8 cellular contexts compared by ENCODE assay signal in genomic region chr22:26330971-26331625, GRCh38.
DNase-seq lines count a peak whose midpoint lies in the region; ATAC-seq and TF ChIP-seq lines count a peak whose summit lies in the region.

No MANE protein-coding gene starts in this region.

- POLR2A ChIA-PET in IMR-90 (lab: Charles Lee; ENCODE audit: unreplicated experiment): no interaction called here

- H4K5ac ChIP-seq in IMR-90 (ENCODE audit: low read depth, low read length): no peak overlapping the region

- H3K4me3 ChIP-seq in IMR-90 (ENCODE audit: insufficient read depth, low read depth, low read length) (no peak overlapping the region), fibroblast of pulmonary artery (replicated peaks; ENCODE audit: low read depth, low read length) (no peak overlapping the region), neural progenitor cell (no peak overlapping the region), tibial artery (no peak overlapping the region)

- H3K18ac ChIP-seq in IMR-90 (ENCODE audit: low read depth, low read length): no peak overlapping the region

- H3K4me2 ChIP-seq in IMR-90 (ENCODE audit: low read depth, low read length): no peak overlapping the region
- H3K4me2 ChIP-seq in neural progenitor cell: no peak overlapping the region

- H3K4ac ChIP-seq in IMR-90 (ENCODE audit: low read depth, low read length): no peak overlapping the region

- H3K36me3 Mint-ChIP-seq in neural progenitor cell: no peaks in the 10 kb centered on the region

- in situ Hi-C loops in IMR-90 (cut with MboI; ENCODE audit: low sequenced_read_pairs): loop anchor here (25.0 kb wide), 1 partner anchor 869 kb away; no protein-coding TSS in a partner anchor

- H3K27me3 ChIP-seq in IMR-90 (ENCODE audit: control insufficient read depth, insufficient read depth, low read length): peaks cover 5% of the 10 kb centered on the region; the same call in 1 of the 2 replicates
- H3K27me3 ChIP-seq in neural progenitor cell: peaks cover 58% of the 10 kb centered on the region
- H3K27me3 ChIP-seq in tibial artery: peaks cover 0 to 40% of the 10 kb centered on the region in 2 donors

- no peaks in the 10 kb centered on the region for H3F3A ChIP-seq in neural progenitor cell (ENCODE audit: low read depth)

- H2BK20ac ChIP-seq in IMR-90 (ENCODE audit: low read depth, low read length): no peak overlapping the region

- H4K20me1 ChIP-seq in IMR-90 (ENCODE audit: insufficient read depth, low read length) (no peaks in the 10 kb centered on the region), neural progenitor cell (ENCODE audit: low read depth) (no peaks in the 10 kb centered on the region)

- no peak overlapping the region for H3K9ac ChIP-seq in IMR-90 (ENCODE audit: low read depth, low read length)
- H3K9ac ChIP-seq in neural progenitor cell: no peak overlapping the region

- ATAC-seq in IMR-90 (ENCODE audit: low read depth) (peak; percentile 86), GM18519 (IDR thresholded peaks at IDR 0.05; ENCODE audit: low FRiP score, unreplicated experiment) (no peak)

- H2AFZ ChIP-seq in IMR-90 (replicated peaks; ENCODE audit: low read length, poor library complexity) (no peak overlapping the region), neural progenitor cell (replicated peaks) (no peak overlapping the region)

- H3K27ac Mint-ChIP-seq in neural progenitor cell: no peak overlapping the region

- H3K79me2 ChIP-seq in neural progenitor cell (ENCODE audit: low read depth): no peaks in the 10 kb centered on the region

- intact Hi-C loops in IMR-90 (cut with micrococcal nuclease) (loop anchor here (5.0 to 10.0 kb wide), 2 partner anchors 866 to 1129 kb away; no protein-coding TSS in a partner anchor), tibial artery (cut with DNase I; ENCODE audit: low total_unique reads) (no loop called here)

- no peak overlapping the region for H3K56ac ChIP-seq in IMR-90 (ENCODE audit: extremely low read depth, insufficient read depth, low read length)

- no peaks in the 10 kb centered on the region for H3K4me1 Mint-ChIP-seq in neural progenitor cell

- H3K14ac ChIP-seq in IMR-90 (replicated peaks; ENCODE audit: low read depth, low read length): no peak overlapping the region

- no peaks in the 10 kb centered on the region for H3K79me1 ChIP-seq in IMR-90 (ENCODE audit: low read depth in 1 of 2, low read length in 2 of 2)

- H3K27ac ChIP-seq in IMR-90 (ENCODE audit: insufficient read depth, low read length): no peak overlapping the region
- H3K27ac ChIP-seq in neural progenitor cell: no peak overlapping the region
- no peak overlapping the region for H3K27ac ChIP-seq in tibial artery

- H3K4me3 Mint-ChIP-seq in neural progenitor cell: no peak overlapping the region

- TF ChIP-seq CTCF in IMR-90 (conservative IDR thresholded peaks at IDR 0.05; ENCODE audit: low read depth, low read length) (peak; percentile 81), fibroblast of pulmonary artery (IDR thresholded peaks at IDR 0.05; ENCODE audit: low read length, missing control alignments) (peak; percentile 87), neural progenitor cell (IDR thresholded peaks at IDR 0.05) (peak; percentile 99), tibial artery (IDR thresholded peaks at IDR 0.05) (peak; percentile 53 to 60)

- peaks cover 10% of the 10 kb centered on the region for H3K27me3 Mint-ChIP-seq in neural progenitor cell (ENCODE audit: insufficient read depth, low read depth)

- TF ChIP-seq RAD21 in IMR-90 (IDR thresholded peaks at IDR 0.05; ENCODE audit: low read length): peak; percentile 88

- 0 out of 2 replicates have a peak, but pooled peaks cover 3% of the 10 kb centered on the region for H3K9me1 ChIP-seq in IMR-90 (ENCODE audit: insufficient read depth, low read length)

- H2AK5ac ChIP-seq in IMR-90 (ENCODE audit: low read depth, low read length): no peak overlapping the region

- BruUV-seq in IMR-90 (replicated peaks; lab: Mats Ljungman, UMichigan): no TSS peak

- H3K4me1 ChIP-seq in IMR-90 (ENCODE audit: control insufficient read depth, insufficient read depth, low read length) (no peaks in the 10 kb centered on the region), neural progenitor cell (no peaks in the 10 kb centered on the region), tibial artery (no peaks in the 10 kb centered on the region)

- H3K23ac ChIP-seq in IMR-90 (ENCODE audit: low read depth, low read length): no peak overlapping the region

- dilution Hi-C loops in IMR-90 (cut with HindIII; ENCODE audit: low sequenced_read_pairs, unreplicated experiment): no loop called here

- no peak overlapping the region for H4K8ac ChIP-seq in IMR-90 (ENCODE audit: low read depth in 2 of 2, low read length in 2 of 2)

- WGBS in IMR-90 (ENCODE audit: extremely low coverage in 2 of 2, insufficient read length in 1 of 2), 2 experiments: 0% methylated on average over 1 of the region's 4 CpGs; no CpG with 5 or more reads in 1 of the 2 experiments

- no peak overlapping the region for H2BK15ac ChIP-seq in IMR-90 (ENCODE audit: low read depth, low read length)

- no peak overlapping the region for H2BK5ac ChIP-seq in IMR-90 (ENCODE audit: low read depth, low read length, poor library complexity, severe bottlenecking)

- H3K9me3 ChIP-seq in IMR-90 (ENCODE audit: control insufficient read depth, insufficient read depth, low read length) (no peaks in the 10 kb centered on the region), neural progenitor cell (ENCODE audit: low read depth) (no peaks in the 10 kb centered on the region), tibial artery (no peaks in the 10 kb centered on the region)

- no peak for TF ChIP-seq POLR2A in IMR-90 (IDR thresholded peaks at IDR 0.05; ENCODE audit: low read depth, low read length)

- no peaks in the 10 kb centered on the region for H3K9me3 Mint-ChIP-seq in neural progenitor cell

- no peak overlapping the region for H2BK120ac ChIP-seq in IMR-90 (ENCODE audit: low read depth, low read length)

- no peak overlapping the region for H4K91ac ChIP-seq in IMR-90 (ENCODE audit: insufficient read depth, low read depth, low read length)

- H2AK9ac ChIP-seq in IMR-90 (replicated peaks; ENCODE audit: low read depth, low read length, poor library complexity): no peak overlapping the region

- CTCF ChIA-PET in IMR-90 (lab: Yijun Ruan, JAX): interaction anchor here (1.0 to 1.3 kb wide), 2 partner anchors 9 to 10 kb away, joined by 3 to 4 read pairs; no protein-coding TSS in a partner anchor

- H3K36me3 ChIP-seq in IMR-90 (ENCODE audit: control insufficient read depth, insufficient read depth, low read length): no peaks in the 10 kb centered on the region
- H3K36me3 ChIP-seq in neural progenitor cell: no peaks in the 10 kb centered on the region
- H3K36me3 ChIP-seq in tibial artery: no peaks in the 10 kb centered on the region

- DNase-seq in COR-L47 (lab: John Stamatoyannopoulos, UW): peak; percentile 87
- peak; percentile 23 for DNase-seq in IMR-90
- peak; percentile 81 for DNase-seq in OCI-M1 (lab: John Stamatoyannopoulos, UW)
- peak; percentile 65 to 67 for DNase-seq in activated T-cell treated with anti-CD3 and anti-CD28 coated beads, Interleukin-2, amount 50 U/mL, for 48 hours
- DNase-seq in fibroblast of pulmonary artery (ENCODE audit: low read depth): peak; percentile 50
- DNase-seq in neural progenitor cell (ENCODE audit: low spot score): peak; percentile 76
- DNase-seq in tibial artery: no peak

TF ChIP-seq in IMR-90, 13 proteins besides CTCF, POLR2A, EP300 and RAD21:
- TF ChIP-seq NFE2L2 (IDR thresholded peaks at IDR 0.05; ENCODE audit: low read depth, low read length) (no peak), USF2 (IDR thresholded peaks at IDR 0.05; ENCODE audit: low read depth, low read length) (no peak), MXI1 (IDR thresholded peaks at IDR 0.05; ENCODE audit: borderline replicate concordance, low read depth, low read length) (no peak), CEBPB (IDR thresholded peaks at IDR 0.05; ENCODE audit: low read depth, low read length) (peak; percentile 32; the same call in 1 of the 2 replicates), RCOR1 (IDR thresholded peaks at IDR 0.05; ENCODE audit: insufficient replicate concordance, low read length) (peak; percentile 92), MAFK (IDR thresholded peaks at IDR 0.05; ENCODE audit: low read depth, low read length) (no peak), MAZ (IDR thresholded peaks at IDR 0.05; ENCODE audit: borderline replicate concordance, low read depth, low read length) (no peak), SMC3 (IDR thresholded peaks at IDR 0.05; ENCODE audit: low read depth, low read length) (peak; percentile 67), BHLHE40 (IDR thresholded peaks at IDR 0.05; ENCODE audit: low read depth, low read length) (no peak), FOS (IDR thresholded peaks at IDR 0.05; ENCODE audit: low read depth, low read length) (no peak), RFX5 (IDR thresholded peaks at IDR 0.05; ENCODE audit: low read depth, low read length) (no peak), CHD1 (IDR thresholded peaks at IDR 0.05; ENCODE audit: low read depth, low read length) (no peak)
- TF ChIP-seq, protein P1, sequence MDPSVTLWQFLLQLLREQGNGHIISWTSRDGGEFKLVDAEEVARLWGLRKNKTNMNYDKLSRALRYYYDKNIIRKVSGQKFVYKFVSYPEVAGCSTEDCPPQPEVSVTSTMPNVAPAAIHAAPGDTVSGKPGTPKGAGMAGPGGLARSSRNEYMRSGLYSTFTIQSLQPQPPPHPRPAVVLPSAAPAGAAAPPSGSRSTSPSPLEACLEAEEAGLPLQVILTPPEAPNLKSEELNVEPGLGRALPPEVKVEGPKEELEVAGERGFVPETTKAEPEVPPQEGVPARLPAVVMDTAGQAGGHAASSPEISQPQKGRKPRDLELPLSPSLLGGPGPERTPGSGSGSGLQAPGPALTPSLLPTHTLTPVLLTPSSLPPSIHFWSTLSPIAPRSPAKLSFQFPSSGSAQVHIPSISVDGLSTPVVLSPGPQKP (IDR thresholded peaks at IDR 0.05; ENCODE audit: borderline replicate concordance, low read depth, low read length): no peak

Comparison
In these comparisons a context has a peak if more than half of its experiments do, and no peak if none do; other contexts are left out.
1. DNase-seq: peak in COR-L47 (single experiment), IMR-90 (single experiment), OCI-M1 (single experiment), activated T-cell treated with anti-CD3 and anti-CD28 coated beads, Interleukin-2, amount 50 U/mL, for 48 hours (2 of 2), fibroblast of pulmonary artery (single experiment) and neural progenitor cell (single experiment); none in tibial artery (0 of 2).
2. Peak in every context shown above with its lines, with median percentiles within 50 percentile points of each other: CTCF ChIP-seq.